ENCODE assay signal across 5 cellular contexts in genomic region chr22:18543400-18543799, GRCh38. TPM values are rescaled to one million over a fixed set of nuclear protein-coding genes. Genes with fewer than 3 reads are reported as not detected.
"Had no signal": no experiment of that assay in that cellular context is flagged by ENCODE, and none has a peak within 500 bp of the region (broad histone marks: within the 10 kb centered on the region; RNA-seq: fewer than 3 reads in every experiment).

No MANE protein-coding gene starts in this region.

RNA-seq across cellular contexts. Expression of gene TMEM191B, which starts 15.8 kb away (rescaled TPM):
- total RNA-seq: H4 had no signal
- polyA plus RNA-seq: IgD-negative memory B cell had no signal

RNA-seq across cellular contexts. Expression of gene GGTLC3, which starts 25.4 kb away (rescaled TPM):
- total RNA-seq: H4, H7, HFFc6, HT-29 had no signal
- polyA plus RNA-seq: IgD-negative memory B cell had no signal
